ENCODE assay signal across 19 cellular contexts in the genomic region with DNA sequence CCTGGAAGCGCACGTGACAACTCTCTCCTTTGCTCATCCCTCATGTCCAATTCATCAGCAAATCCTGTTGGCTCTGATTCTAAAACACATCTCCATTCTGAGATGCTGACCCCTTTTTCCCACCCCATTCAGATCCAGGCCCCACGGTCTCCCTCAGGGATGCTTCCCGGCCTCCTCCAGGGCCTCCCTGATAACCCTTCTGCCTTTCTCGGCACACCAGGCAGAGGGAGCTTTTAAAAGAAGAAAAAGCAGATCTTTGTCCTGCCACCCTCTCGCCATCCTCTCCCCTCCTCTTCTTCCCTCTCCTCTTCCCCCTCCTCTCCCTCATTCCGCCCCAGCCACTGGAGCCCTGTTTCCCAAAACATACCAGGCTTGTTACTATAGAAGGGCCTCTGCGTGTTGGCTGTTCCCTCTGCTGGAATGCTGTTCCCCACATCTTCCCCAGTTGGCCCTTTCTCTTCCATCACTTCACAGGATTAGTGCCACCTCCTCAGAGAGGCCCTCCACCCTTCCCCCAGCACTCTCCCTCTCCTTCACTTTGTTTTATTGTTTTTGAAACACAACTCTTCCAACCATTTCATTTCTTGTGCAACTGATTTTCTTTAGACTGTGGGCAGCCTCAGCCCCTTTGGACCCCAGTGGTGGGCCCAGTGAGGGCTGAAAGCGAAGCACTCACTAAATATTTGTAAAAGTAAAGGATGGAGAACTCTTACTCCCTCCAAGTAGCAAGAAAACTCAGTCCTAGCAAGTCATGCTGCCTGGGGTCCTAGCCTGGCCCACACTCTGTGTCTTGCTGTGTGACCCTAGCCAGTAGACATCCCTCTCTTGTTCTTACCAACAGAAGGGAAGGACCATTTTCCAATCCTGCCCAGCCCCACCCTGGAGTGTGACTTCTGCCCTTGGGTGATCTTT. TPM values are rescaled to one million over a fixed set of nuclear protein-coding genes. Genes with fewer than 3 reads are reported as not detected.
DNase-seq lines count a peak whose midpoint lies in the region; ATAC-seq and TF ChIP-seq lines count a peak whose summit lies in the region.
"Had no signal": no experiment of that assay in that cellular context is flagged by ENCODE, and none has a peak within 500 bp of the region (broad histone marks: within the 10 kb centered on the region; RNA-seq: fewer than 3 reads in every experiment).

No MANE protein-coding gene starts in this region.

- H3K4me3 ChIP-seq in neural progenitor cell = no peak overlapping the region
- no peak overlapping the region for H3K4me3 ChIP-seq in PC-3 (ENCODE audit: low read length)
- no peak overlapping the region for H3K4me3 ChIP-seq in SJCRH30
- H3K4me3 ChIP-seq: GM23248 had no signal

- no peak for ATAC-seq in CD4-positive, alpha-beta T cell (ENCODE audit: poor library complexity)
- no peak for ATAC-seq in GM19328 (IDR thresholded peaks at IDR 0.05; ENCODE audit: unreplicated experiment)
- no peak for ATAC-seq in PC-3
- ATAC-seq: CD8-positive, alpha-beta T cell; Panc1 had no signal

- CTCF ChIA-PET in CD4-positive, alpha-beta T cell (lab: Charles Lee) = interaction anchor here (1.4 kb wide), 1 partner anchor 15 kb away, joined by 6 read pairs; no protein-coding TSS in a partner anchor
- CTCF ChIA-PET in PC-3 (lab: Charles Lee) = no interaction called here

- no peaks in the 10 kb centered on the region for H3K36me3 Mint-ChIP-seq in CD4-positive, alpha-beta T cell (ENCODE audit: low read depth)
- H3K36me3 Mint-ChIP-seq in IgD-negative memory B cell (no peaks in the 10 kb centered on the region), glutamatergic neuron (ENCODE audit: unreplicated experiment) (no peaks in the 10 kb centered on the region), neural progenitor cell (peaks cover 2% of the 10 kb centered on the region)
- H3K36me3 Mint-ChIP-seq: CD8-positive, alpha-beta T cell had no signal

- no peak for TF ChIP-seq CTCF in CD4-positive, alpha-beta T cell (IDR thresholded peaks at IDR 0.05)
- TF ChIP-seq CTCF in glutamatergic neuron (IDR thresholded peaks at IDR 0.05; ENCODE audit: partially characterized antibody, unreplicated experiment) (no peak), neural progenitor cell (IDR thresholded peaks at IDR 0.05) (no peak), PC-3 (conservative IDR thresholded peaks at IDR 0.05; ENCODE audit: low read depth, low read length) (no peak)

- H3K4me2 ChIP-seq in neural progenitor cell (no peak overlapping the region), PC-3 (ENCODE audit: low read length) (no peak overlapping the region)

- H4K20me1 ChIP-seq in neural progenitor cell (ENCODE audit: low read depth) (peaks cover 75% of the 10 kb centered on the region), PC-3 (ENCODE audit: low read length) (no peaks in the 10 kb centered on the region)

- H3F3A ChIP-seq in neural progenitor cell (ENCODE audit: low read depth) (peaks cover 56% of the 10 kb centered on the region), PC-3 (ENCODE audit: low read length, unreplicated experiment) (peaks cover 5% of the 10 kb centered on the region)

- no peaks in the 10 kb centered on the region for H3K9me3 Mint-ChIP-seq in CD4-positive, alpha-beta T cell
- peaks cover 0 to 6% (median 0%) of the 10 kb centered on the region in 3 donors for H3K9me3 Mint-ChIP-seq in IgD-negative memory B cell
- H3K9me3 Mint-ChIP-seq in glutamatergic neuron (ENCODE audit: unreplicated experiment) = peaks cover 5% of the 10 kb centered on the region
- H3K9me3 Mint-ChIP-seq in neural progenitor cell = peaks cover 6% of the 10 kb centered on the region
- H3K9me3 Mint-ChIP-seq: CD8-positive, alpha-beta T cell had no signal

- DNase-seq in CD4-positive, alpha-beta T cell = no peak
- DNase-seq in glutamatergic neuron (no peak), neural progenitor cell (ENCODE audit: low spot score) (no peak), PC-3 (no peak), SJCRH30 (no peak)
- DNase-seq: CD8-positive, alpha-beta T cell; DMS79; GM23248; Karpas-422; MM.1S; NCI-H1105; NCI-H1694 treated with DMSO at 0.1 percent for 48 hours; NCI-H2107; NCI-H2227 treated with DMSO at 0.1 percent for 48 hours; NCI-H524 had no signal

- no peak overlapping the region for H3K27ac Mint-ChIP-seq in CD4-positive, alpha-beta T cell
- H3K27ac Mint-ChIP-seq in IgD-negative memory B cell (peak overlapping the region in 1 of 3 donors; percentile 82), glutamatergic neuron (ENCODE audit: unreplicated experiment) (no peak overlapping the region), neural progenitor cell (no peak overlapping the region)
- H3K27ac Mint-ChIP-seq: CD8-positive, alpha-beta T cell had no signal

- no peaks in the 10 kb centered on the region for H3K9me3 ChIP-seq in CD4-positive, alpha-beta T cell (ENCODE audit: control insufficient read depth, low read length)
- H3K9me3 ChIP-seq in neural progenitor cell (ENCODE audit: low read depth) (no peaks in the 10 kb centered on the region), PC-3 (ENCODE audit: low read length) (no peaks in the 10 kb centered on the region), SJCRH30 (replicated peaks) (no peaks in the 10 kb centered on the region)

- POLR2A ChIA-PET in CD4-positive, alpha-beta T cell (lab: Charles Lee) = no interaction called here
- POLR2A ChIA-PET in PC-3 (lab: Charles Lee; ENCODE audit: unreplicated experiment) = no interaction called here

- no peak overlapping the region for H3K27ac ChIP-seq in CD4-positive, alpha-beta T cell (ENCODE audit: low read depth, low read length)
- no peak overlapping the region for H3K27ac ChIP-seq in neural progenitor cell
- no peak overlapping the region for H3K27ac ChIP-seq in PC-3 (ENCODE audit: low read length)
- H3K27ac ChIP-seq in SJCRH30 = no peak overlapping the region
- H3K27ac ChIP-seq: GM23248, SK-N-MC had no signal

- intact Hi-C loops in CD4-positive, alpha-beta T cell (cut with DNase I, micrococcal nuclease) = no loop called here
- intact Hi-C loops in PC-3 (cut with micrococcal nuclease) = loop anchor here (10.0 kb wide), 1 partner anchor 166 kb away; no protein-coding TSS in a partner anchor

- H3K36me3 ChIP-seq in neural progenitor cell (no peaks in the 10 kb centered on the region), PC-3 (ENCODE audit: low read depth, low read length) (no peaks in the 10 kb centered on the region), SJCRH30 (no peaks in the 10 kb centered on the region)

- peak overlapping the region; percentile 26 for H3K4me3 Mint-ChIP-seq in CD4-positive, alpha-beta T cell
- H3K4me3 Mint-ChIP-seq in IgD-negative memory B cell = peak overlapping the region; percentile 17 to 70 (median 44)
- H3K4me3 Mint-ChIP-seq in glutamatergic neuron (ENCODE audit: unreplicated experiment) = peak overlapping the region; percentile 39
- peak overlapping the region; percentile 1 for H3K4me3 Mint-ChIP-seq in neural progenitor cell
- H3K4me3 Mint-ChIP-seq: CD8-positive, alpha-beta T cell had no signal

- peaks cover 30% of the 10 kb centered on the region for H3K4me1 Mint-ChIP-seq in CD4-positive, alpha-beta T cell (ENCODE audit: low read depth)
- H3K4me1 Mint-ChIP-seq in IgD-negative memory B cell (peaks cover 15 to 22% (median 15%) of the 10 kb centered on the region in 3 donors), glutamatergic neuron (ENCODE audit: low read depth, unreplicated experiment) (peaks cover 15% of the 10 kb centered on the region), neural progenitor cell (peaks cover 21% of the 10 kb centered on the region)

- H3K27me3 Mint-ChIP-seq in CD4-positive, alpha-beta T cell = peaks cover 75% of the 10 kb centered on the region
- H3K27me3 Mint-ChIP-seq in IgD-negative memory B cell (peaks cover 49% of the 10 kb centered on the region), glutamatergic neuron (ENCODE audit: unreplicated experiment) (peaks cover 33% of the 10 kb centered on the region), neural progenitor cell (ENCODE audit: insufficient read depth, low read depth) (peaks cover 67% of the 10 kb centered on the region)

- H3K4me1 ChIP-seq in neural progenitor cell (peaks cover 52% of the 10 kb centered on the region), PC-3 (ENCODE audit: insufficient read depth, low read length) (peaks cover 9% of the 10 kb centered on the region; the same call in 1 of the 2 replicates), SJCRH30 (peaks cover 27% of the 10 kb centered on the region)

- H3K9me2 ChIP-seq in PC-3 (replicated peaks; ENCODE audit: low read length) = no peaks in the 10 kb centered on the region

- H3K9ac ChIP-seq in neural progenitor cell (no peak overlapping the region), PC-3 (ENCODE audit: low read length) (no peak overlapping the region)
- H3K9ac ChIP-seq: GM23248 had no signal

- H3K27me3 ChIP-seq in CD4-positive, alpha-beta T cell (ENCODE audit: control insufficient read depth, insufficient read depth, low read length) = peaks cover 85% of the 10 kb centered on the region
- H3K27me3 ChIP-seq in neural progenitor cell = peaks cover 98% of the 10 kb centered on the region
- peaks cover 90% of the 10 kb centered on the region for H3K27me3 ChIP-seq in PC-3 (ENCODE audit: low read length)
- H3K27me3 ChIP-seq in SJCRH30 = peaks cover 72% of the 10 kb centered on the region

- H2AFZ ChIP-seq in neural progenitor cell (replicated peaks) = no peak overlapping the region
- H2AFZ ChIP-seq in PC-3 (ENCODE audit: low read length) = no peak overlapping the region
- H2AFZ ChIP-seq: GM23248 had no signal

- H3K79me2 ChIP-seq in neural progenitor cell (ENCODE audit: low read depth) (no peaks in the 10 kb centered on the region), PC-3 (ENCODE audit: low read length) (no peaks in the 10 kb centered on the region)

- no TSS peak for BruUV-seq in PC-3 (replicated peaks; lab: Mats Ljungman, UMichigan)

RNA-seq across cellular contexts. Expression of gene CRLF1, which starts 2.5 kb away (rescaled TPM):
- not detected for total RNA-seq in CD4-positive, alpha-beta T cell
- polyA plus RNA-seq in IgD-negative memory B cell = 0.38 TPM
- total RNA-seq in glutamatergic neuron (ENCODE audit: unreplicated experiment) = 55.3 TPM
- 0.84 TPM in 1 of 2 replicates, not detected in the other for total RNA-seq in neural progenitor cell (ENCODE audit: low replicate concordance)
- 0.23 and 2.6 TPM in 2 replicates for total RNA-seq in PC-3 (2014; rRNA removed)
- total RNA-seq in SJCRH30 (2014; rRNA removed; shearing (Covaris generic)) = 20.6 and 22.1 TPM in 2 replicates
- total RNA-seq: CD8-positive, alpha-beta T cell had no signal

RNA-seq across cellular contexts. Expression of gene TMEM59L, which starts 3.6 kb away (rescaled TPM):
- total RNA-seq in CD4-positive, alpha-beta T cell = under 1 TPM; 0.25 to 0.27 TPM
- not detected for polyA plus RNA-seq in IgD-negative memory B cell
- total RNA-seq in glutamatergic neuron (ENCODE audit: unreplicated experiment) (92.3 TPM), neural progenitor cell (ENCODE audit: low replicate concordance) (0.11 and 1.4 TPM in 2 replicates), PC-3 (2014; rRNA removed) (0.17 and 0.44 TPM in 2 replicates)
- total RNA-seq in SJCRH30 (2014; rRNA removed; shearing (Covaris generic)) = 0.20 TPM in 1 of 2 replicates, not detected in the other
- total RNA-seq: CD8-positive, alpha-beta T cell had no signal

RNA-seq across cellular contexts. Expression of gene REX1BD, which starts 20.5 kb away (rescaled TPM):
- total RNA-seq in CD4-positive, alpha-beta T cell = 10 to 100 TPM; 88.4 to 88.9 TPM
- 138 TPM for polyA plus RNA-seq in IgD-negative memory B cell
- total RNA-seq in glutamatergic neuron (ENCODE audit: unreplicated experiment) (54.3 TPM), neural progenitor cell (ENCODE audit: low replicate concordance) (41.7 and 105 TPM in 2 replicates), PC-3 (2014; rRNA removed) (121 and 207 TPM in 2 replicates)
- total RNA-seq in SJCRH30 (2014; rRNA removed; shearing (Covaris generic)) = 24.8 TPM in 2 replicates

RNA-seq across cellular contexts. Expression of gene KLHL26, which starts 27.8 kb away (rescaled TPM):
- total RNA-seq in CD4-positive, alpha-beta T cell = 10 to 100 TPM; 13.7 to 19.0 TPM
- polyA plus RNA-seq in IgD-negative memory B cell = 3.2 TPM
- 12.0 TPM for total RNA-seq in glutamatergic neuron (ENCODE audit: unreplicated experiment)
- 5.8 and 7.1 TPM in 2 replicates for total RNA-seq in neural progenitor cell (ENCODE audit: low replicate concordance)
- 8.4 and 12.7 TPM in 2 replicates for total RNA-seq in PC-3 (2014; rRNA removed)
- total RNA-seq in SJCRH30 (2014; rRNA removed; shearing (Covaris generic)) = 0.87 and 1.1 TPM in 2 replicates

RNA-seq across cellular contexts. Expression of gene UBA52, which starts 37.4 kb away (rescaled TPM):
- total RNA-seq in CD4-positive, alpha-beta T cell = 1,000 to 10,000 TPM; 2,255 to 2,378 TPM
- polyA plus RNA-seq in IgD-negative memory B cell = 1,891 TPM
- total RNA-seq in glutamatergic neuron (ENCODE audit: unreplicated experiment) (826 TPM), neural progenitor cell (ENCODE audit: low replicate concordance) (625 and 768 TPM in 2 replicates), PC-3 (2014; rRNA removed) (871 and 1,108 TPM in 2 replicates)
- 1,236 and 1,352 TPM in 2 replicates for total RNA-seq in SJCRH30 (2014; rRNA removed; shearing (Covaris generic))

Comparison
In these comparisons a context has a peak if more than half of its experiments do, and no peak if none do; other contexts are left out.
1. RNA of gene TMEM59L, which starts 3.6 kb away (total RNA-seq): 92.3 TPM in glutamatergic neuron (single experiment); 0.17 to 0.44 TPM in PC-3, 0.25 to 0.27 TPM in CD4-positive, alpha-beta T cell, 0.11 to 1.4 TPM in neural progenitor cell and 0.20 TPM in SJCRH30; every median in the first group is over 10 times any median in the second.
2. Peak in every context shown above with its lines, with median percentiles within 50 percentile points of each other: H3K4me3 Mint-ChIP-seq.